16 cellular contexts compared by ENCODE assay signal in genomic region chr14:32696325-32697101, GRCh38.
"Had no signal": no experiment of that assay in that cellular context is flagged by ENCODE, and none has a peak within 500 bp of the region (broad histone marks: within the 10 kb centered on the region; RNA-seq: fewer than 3 reads in every experiment).

No MANE protein-coding gene starts in this region.

- H3K9ac ChIP-seq: neural progenitor cell had no signal

- H3K9me3 ChIP-seq: esophagus muscularis mucosa, heart right ventricle, left lung, prostate gland, right atrium auricular region, stomach had no signal

- H3K36me3 ChIP-seq: cardiac muscle cell, left lung, neural progenitor cell, prostate gland, right atrium auricular region, stomach, WERI-Rb-1 had no signal

- H3K4me1 ChIP-seq: left lung, neural progenitor cell, prostate gland, right atrium auricular region, stomach had no signal

- ATAC-seq: heart right ventricle, left lung had no signal

- H3K27me3 ChIP-seq: cardiac muscle cell, esophagus muscularis mucosa, heart right ventricle, left lung, neural progenitor cell, right atrium auricular region, stomach had no signal

- H3K27ac ChIP-seq: cardiac muscle cell, esophagus muscularis mucosa, left lung, neural progenitor cell, prostate gland, right atrium auricular region, stomach, WERI-Rb-1 had no signal

- H3K27me3 Mint-ChIP-seq: activated naive CD8-positive, alpha-beta T cell; dendritic cell treated with granulocyte-macrophage colony-stimulating factor and Interleukin-4, amounts not matched to agents 40 ng/mL and 50 ng/mL, for 4 days; type B pancreatic cell had no signal

- H3K4me2 ChIP-seq: neural progenitor cell had no signal

- H3K4me3 ChIP-seq: cardiac muscle cell, esophagus muscularis mucosa, heart right ventricle, left lung, neural progenitor cell, prostate gland, right atrium auricular region, stomach had no signal

- DNase-seq: activated CD4-positive, alpha-beta T cell treated with anti-CD3 and anti-CD28 coated beads for 1 hour; activated gamma-delta T cell; effector CD8-positive, alpha-beta T cell; heart right ventricle; left lung; mammary epithelial cell; stomach; WERI-Rb-1 had no signal

- H3K27ac Mint-ChIP-seq: activated naive CD8-positive, alpha-beta T cell; dendritic cell treated with granulocyte-macrophage colony-stimulating factor and Interleukin-4, amounts not matched to agents 40 ng/mL and 50 ng/mL, for 4 days; neural progenitor cell; type B pancreatic cell had no signal

- H3K9me3 Mint-ChIP-seq: dendritic cell treated with granulocyte-macrophage colony-stimulating factor and Interleukin-4, amounts not matched to agents 40 ng/mL and 50 ng/mL, for 4 days; neural progenitor cell; type B pancreatic cell had no signal

- H3K36me3 Mint-ChIP-seq: activated naive CD8-positive, alpha-beta T cell; neural progenitor cell; type B pancreatic cell had no signal

- H2AFZ ChIP-seq: neural progenitor cell had no signal

- H3K4me3 Mint-ChIP-seq: activated naive CD8-positive, alpha-beta T cell; dendritic cell treated with granulocyte-macrophage colony-stimulating factor and Interleukin-4, amounts not matched to agents 40 ng/mL and 50 ng/mL, for 4 days; neural progenitor cell; type B pancreatic cell had no signal
